31 cellular contexts compared by ENCODE assay signal in the genomic region with DNA sequence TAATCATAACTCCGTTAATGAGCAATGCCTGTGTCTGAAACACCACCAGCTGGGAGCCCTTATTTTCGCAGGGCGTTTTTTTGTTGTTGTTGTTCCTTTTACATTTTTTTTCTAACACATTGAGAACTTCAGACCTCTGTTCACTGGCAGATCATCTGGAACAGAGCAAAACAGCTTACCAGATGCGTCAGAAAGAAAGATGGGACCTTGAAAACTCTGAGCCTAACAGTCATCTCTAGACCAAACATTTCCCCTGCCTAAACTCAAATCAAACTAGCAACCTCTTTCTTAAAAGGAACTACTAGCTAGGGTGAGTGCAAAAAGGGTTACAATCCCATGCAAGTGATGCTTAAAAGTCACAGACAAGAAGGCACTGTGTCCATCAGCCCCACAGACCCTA.
"Had no signal": no experiment of that assay in that cellular context is flagged by ENCODE, and none has a peak within 500 bp of the region (broad histone marks: within the 10 kb centered on the region; RNA-seq: fewer than 3 reads in every experiment).

No MANE protein-coding gene starts in this region.

- H2AFZ ChIP-seq: neural progenitor cell, parathyroid adenoma had no signal

- H3K9ac ChIP-seq: neural progenitor cell, parathyroid adenoma had no signal

- H3K36me3 ChIP-seq: ascending aorta, cardiac muscle cell, heart left ventricle, neural progenitor cell, sigmoid colon, upper lobe of right lung had no signal

- H3K9me3 ChIP-seq: ascending aorta, heart left ventricle, psoas muscle, sigmoid colon, upper lobe of right lung had no signal

- H3K27ac Mint-ChIP-seq: activated naive CD4-positive, alpha-beta T cell treated with anti-CD3 and anti-CD28 coated beads, Interleukin-2, amount 10 ng/mL, durations not matched to agents 7 days and 5 days; activated naive CD8-positive, alpha-beta T cell treated with anti-CD3 and anti-CD28 coated beads, Interleukin-2, amount 10 ng/mL, durations not matched to agents 7 days and 5 days; activated T-helper 1 cell treated with anti-CD3 and anti-CD28 coated beads, Interleukin-12 subunit alpha, Interleukin-12 subunit beta, Interleukin-2, Interleukin-4 antibody, amounts not matched to agents 30 ng/mL and 10 ng/mL and 1 ng/mL, durations not matched to agents 14 hours and 24 hours and 36 hours; brain; endodermal cell; immature natural killer cell; naive thymus-derived CD8-positive, alpha-beta T cell; neural progenitor cell; stimulated activated effector memory CD8-positive, alpha-beta T cell treated with anti-CD3 and anti-CD28 coated beads, Interleukin-12 subunit alpha, Interleukin-12 subunit beta, amount 100 ng/mL, for 72 hours; stimulated activated naive CD8-positive, alpha-beta T cell treated with anti-CD3 and anti-CD28 coated beads, Interleukin-15, amount 100 ng/mL, for 72 hours had no signal

- H3K4me3 Mint-ChIP-seq: activated naive CD4-positive, alpha-beta T cell treated with anti-CD3 and anti-CD28 coated beads, Interleukin-2, amount 10 ng/mL, durations not matched to agents 7 days and 5 days; activated naive CD8-positive, alpha-beta T cell treated with anti-CD3 and anti-CD28 coated beads, Interleukin-2, amount 10 ng/mL, durations not matched to agents 7 days and 5 days; activated T-helper 1 cell treated with anti-CD3 and anti-CD28 coated beads, Interleukin-12 subunit alpha, Interleukin-12 subunit beta, Interleukin-2, Interleukin-4 antibody, amounts not matched to agents 30 ng/mL and 10 ng/mL and 1 ng/mL, durations not matched to agents 14 hours and 24 hours and 36 hours; brain; endodermal cell; immature natural killer cell; naive thymus-derived CD8-positive, alpha-beta T cell; neural progenitor cell; stimulated activated effector memory CD8-positive, alpha-beta T cell treated with anti-CD3 and anti-CD28 coated beads, Interleukin-12 subunit alpha, Interleukin-12 subunit beta, amount 100 ng/mL, for 72 hours; stimulated activated naive CD8-positive, alpha-beta T cell treated with anti-CD3 and anti-CD28 coated beads, Interleukin-15, amount 100 ng/mL, for 72 hours had no signal

- ATAC-seq: esophagus mucosa; foreskin keratinocyte; naive thymus-derived CD8-positive, alpha-beta T cell; psoas muscle; stimulated activated effector memory CD8-positive, alpha-beta T cell treated with anti-CD3 and anti-CD28 coated beads, Interleukin-12 subunit alpha, Interleukin-12 subunit beta, amount 100 ng/mL, for 72 hours; stimulated activated naive CD8-positive, alpha-beta T cell treated with anti-CD3 and anti-CD28 coated beads, Interleukin-15, amount 100 ng/mL, for 72 hours; upper lobe of right lung had no signal

- H3K27me3 ChIP-seq: ascending aorta had no signal

- H3K4me3 ChIP-seq: ascending aorta, cardiac muscle cell, heart left ventricle, neural progenitor cell, psoas muscle, sigmoid colon, upper lobe of right lung had no signal

- H3K4me2 ChIP-seq: neural progenitor cell had no signal

- H3K9me3 Mint-ChIP-seq: activated naive CD4-positive, alpha-beta T cell treated with anti-CD3 and anti-CD28 coated beads, Interleukin-2, amount 10 ng/mL, durations not matched to agents 7 days and 5 days; activated T-helper 1 cell treated with anti-CD3 and anti-CD28 coated beads, Interleukin-12 subunit alpha, Interleukin-12 subunit beta, Interleukin-2, Interleukin-4 antibody, amounts not matched to agents 30 ng/mL and 10 ng/mL and 1 ng/mL, durations not matched to agents 14 hours and 24 hours and 36 hours; stimulated activated effector memory CD8-positive, alpha-beta T cell treated with anti-CD3 and anti-CD28 coated beads, Interleukin-12 subunit alpha, Interleukin-12 subunit beta, amount 100 ng/mL, for 72 hours; stimulated activated naive CD8-positive, alpha-beta T cell treated with anti-CD3 and anti-CD28 coated beads, Interleukin-15, amount 100 ng/mL, for 72 hours had no signal

- H3K27ac ChIP-seq: ascending aorta, cardiac muscle cell, foreskin keratinocyte, neural progenitor cell, parathyroid adenoma, psoas muscle, sigmoid colon, upper lobe of right lung had no signal

- H3K79me2 ChIP-seq: parathyroid adenoma had no signal

- H3K36me3 Mint-ChIP-seq: activated naive CD4-positive, alpha-beta T cell treated with anti-CD3 and anti-CD28 coated beads, Interleukin-2, amount 10 ng/mL, durations not matched to agents 7 days and 5 days; activated naive CD8-positive, alpha-beta T cell treated with anti-CD3 and anti-CD28 coated beads, Interleukin-2, amount 10 ng/mL, durations not matched to agents 7 days and 5 days; immature natural killer cell; naive thymus-derived CD8-positive, alpha-beta T cell; stimulated activated effector memory CD8-positive, alpha-beta T cell treated with anti-CD3 and anti-CD28 coated beads, Interleukin-12 subunit alpha, Interleukin-12 subunit beta, amount 100 ng/mL, for 72 hours had no signal

- DNase-seq: activated CD4-positive, alpha-beta T cell treated with anti-CD3 and anti-CD28 coated beads, Interleukin-2, amount 50 U/mL, for 1 hour; activated CD4-positive, CD25-positive, alpha-beta regulatory T cell treated with anti-CD3 and anti-CD28 coated beads, Interleukin-2, amount 50 U/mL, for 72 hours; activated gamma-delta T cell; activated naive CD4-positive, alpha-beta T cell treated with anti-CD3 and anti-CD28 coated beads, Interleukin-2, amount 10 ng/mL, durations not matched to agents 7 days and 5 days; activated naive CD8-positive, alpha-beta T cell treated with anti-CD3 and anti-CD28 coated beads, Interleukin-2, amount 10 ng/mL, durations not matched to agents 7 days and 5 days; cerebellar nuclear complex; cortex of kidney; endodermal cell; foreskin keratinocyte; hypothalamus; immature natural killer cell; kidney; midbrain; naive thymus-derived CD8-positive, alpha-beta T cell; occipital lobe; psoas muscle; sigmoid colon; stimulated activated CD4-positive, alpha-beta T cell treated with anti-CD3 and anti-CD28 coated beads, Interleukin-4, amount 100 ng/mL, for 24 hours; stimulated activated naive CD8-positive, alpha-beta T cell treated with anti-CD3 and anti-CD28 coated beads, Interleukin-15, amount 100 ng/mL, for 72 hours; substantia nigra; T-helper 2 cell; upper lobe of right lung had no signal
